9 cellular contexts compared by ENCODE assay signal in the genomic region with DNA sequence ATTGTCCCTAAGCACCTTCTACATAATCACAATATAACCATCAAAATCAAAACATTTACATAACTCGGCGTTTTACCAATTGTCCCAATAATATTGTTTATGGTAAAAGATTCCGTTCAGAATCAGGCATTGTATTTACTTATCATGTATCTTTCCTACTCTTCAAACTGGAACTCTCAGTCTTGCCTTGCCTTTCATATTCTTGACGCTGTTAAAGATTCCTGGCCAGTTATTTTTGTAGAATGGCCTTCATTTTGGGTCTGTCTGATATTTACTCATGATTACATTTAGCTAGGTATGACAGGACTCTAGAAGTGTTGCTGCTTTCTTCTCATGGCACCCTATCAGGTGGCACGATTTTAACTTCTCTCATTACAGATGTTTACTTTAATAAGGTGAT. TPM values are rescaled to one million over a fixed set of nuclear protein-coding genes. Genes with fewer than 3 reads are reported as not detected.
DNase-seq lines count a peak whose midpoint lies in the region; ATAC-seq, FAIRE-seq and TF ChIP-seq lines count a peak whose summit lies in the region.
"Had no signal": no experiment of that assay in that cellular context is flagged by ENCODE, and none has a peak within 500 bp of the region (broad histone marks: within the 10 kb centered on the region; RNA-seq: fewer than 3 reads in every experiment).

No MANE protein-coding gene starts in this region.

- peak overlapping the region; percentile 97 for H3K27ac Mint-ChIP-seq in MCF 10A (ENCODE audit: low read depth, unreplicated experiment)
- peak overlapping the region; percentile 90 for H3K27ac Mint-ChIP-seq in activated CD8-positive, alpha-beta T cell treated with anti-CD3 and anti-CD28 coated beads for 36 hours

- DNase-seq in MCF 10A (ENCODE audit: unreplicated experiment), result no peak
- no peak for DNase-seq in breast epithelium (ENCODE audit: low spot score in 2 of 2)
- DNase-seq in activated CD8-positive, alpha-beta T cell treated with anti-CD3 and anti-CD28 coated beads for 36 hours, result no peak
- no peak for DNase-seq in mesenchymal stem cell
- no peak for DNase-seq in tibial nerve (ENCODE audit: low spot score in 2 of 2)
- DNase-seq in D721Med (ENCODE audit: insufficient read length, low spot score), result no peak
- DNase-seq in UCSD-AML1 (lab: John Stamatoyannopoulos, UW; ENCODE audit: unreplicated experiment), result no peak

- no peak overlapping the region for H2BK15ac ChIP-seq in mesenchymal stem cell (ENCODE audit: low read depth, poor library complexity, severe bottlenecking)

- H4K8ac ChIP-seq in mesenchymal stem cell (ENCODE audit: low read length), result no peak overlapping the region

- peaks cover 7% of the 10 kb centered on the region for H3K79me1 ChIP-seq in mesenchymal stem cell (replicated peaks; ENCODE audit: low read length, poor library complexity, severe bottlenecking)

- H2AK5ac ChIP-seq in mesenchymal stem cell (ENCODE audit: low read length, severe bottlenecking), result no peak overlapping the region

- no peak overlapping the region for H3K23ac ChIP-seq in mesenchymal stem cell (ENCODE audit: low read length in 2 of 2)

- H3K14ac ChIP-seq in mesenchymal stem cell (ENCODE audit: low read length in 2 of 2), result no peak overlapping the region

- no peak overlapping the region for H3K4ac ChIP-seq in mesenchymal stem cell (ENCODE audit: low read depth in 1 of 2, low read length in 2 of 2)

- no peak overlapping the region for H2BK12ac ChIP-seq in mesenchymal stem cell (ENCODE audit: low read length in 2 of 2)

- TF ChIP-seq POLR2A in breast epithelium (IDR thresholded peaks at IDR 0.05), result no peak
- TF ChIP-seq POLR2A in tibial nerve (IDR thresholded peaks at IDR 0.05), result no peak

- 100% methylated on average over 4 of the region's 5 CpGs for WGBS in mesenchymal stem cell
- 88 to 89% methylated on average over 5 of the region's 5 CpGs for WGBS in tibial nerve, 2 donors

- H3K27me3 ChIP-seq in breast epithelium (no peaks in the 10 kb centered on the region), mesenchymal stem cell (ENCODE audit: control insufficient read depth in 1 of 2, insufficient read depth in 1 of 2, low read length in 2 of 2) (no peaks in the 10 kb centered on the region), tibial nerve (no peaks in the 10 kb centered on the region)
- H3K27me3 ChIP-seq: ascending aorta had no signal

- H3K9ac ChIP-seq in mesenchymal stem cell (ENCODE audit: low read length), result peak overlapping the region; percentile 100

- no peak for ATAC-seq in activated CD8-positive, alpha-beta T cell treated with anti-CD3 and anti-CD28 coated beads for 36 hours
- no peak for ATAC-seq in GM19035 (IDR thresholded peaks at IDR 0.05; ENCODE audit: unreplicated experiment)

- no peak overlapping the region for H3K4me2 ChIP-seq in mesenchymal stem cell (ENCODE audit: low read length, poor library complexity, severe bottlenecking)

- no peak for TF ChIP-seq EP300 in tibial nerve (IDR thresholded peaks at IDR 0.05)

- no peaks in the 10 kb centered on the region for H3K36me3 Mint-ChIP-seq in MCF 10A (ENCODE audit: insufficient read depth, unreplicated experiment)
- H3K36me3 Mint-ChIP-seq in activated CD8-positive, alpha-beta T cell treated with anti-CD3 and anti-CD28 coated beads for 36 hours (ENCODE audit: low read depth), result no peaks in the 10 kb centered on the region

- BruUV-seq in MCF 10A (replicated peaks; lab: Mats Ljungman, UMichigan), result no TSS peak

- no peak overlapping the region for H3K18ac ChIP-seq in mesenchymal stem cell (ENCODE audit: low read depth in 1 of 2, low read length in 2 of 2)

- CTCF ChIA-PET in MCF 10A (lab: Yijun Ruan, JAX), result interaction anchor here (0.6 to 2.0 kb wide), 6 partner anchors 10 to 106 kb away, joined by 3 to 8 read pairs (median 4); no protein-coding TSS in a partner anchor
- CTCF ChIA-PET in activated CD8-positive, alpha-beta T cell treated with anti-CD3 and anti-CD28 coated beads for 36 hours (lab: Charles Lee), result interaction anchor here (0.6 to 3.1 kb wide), 7 partner anchors 8 to 49 kb away, joined by 3 to 21 read pairs (median 8); a partner anchor contains a TSS

- peak overlapping the region in 1 of 2 donors; percentile 85 for H3K27ac ChIP-seq in breast epithelium
- no peak overlapping the region for H3K27ac ChIP-seq in mesenchymal stem cell (ENCODE audit: low read length, poor library complexity, severe bottlenecking)
- peak overlapping the region in 3 of 4 donors; percentile 87 to 93 (median 90) for H3K27ac ChIP-seq in tibial nerve

- no peaks in the 10 kb centered on the region for H3K36me3 ChIP-seq in breast epithelium
- no peaks in the 10 kb centered on the region for H3K36me3 ChIP-seq in mesenchymal stem cell (ENCODE audit: control insufficient read depth in 1 of 2, insufficient read depth in 2 of 2, low read depth in 1 of 2, low read length in 2 of 2)
- peaks cover 0 to 3% (median 0%) of the 10 kb centered on the region in 3 donors for H3K36me3 ChIP-seq in tibial nerve
- H3K36me3 ChIP-seq: ascending aorta had no signal

- H3K9me3 Mint-ChIP-seq in MCF 10A (ENCODE audit: unreplicated experiment), result no peaks in the 10 kb centered on the region
- H3K9me3 Mint-ChIP-seq in activated CD8-positive, alpha-beta T cell treated with anti-CD3 and anti-CD28 coated beads for 36 hours, result no peaks in the 10 kb centered on the region

- POLR2A ChIA-PET in MCF 10A (lab: Yijun Ruan, JAX), result interaction anchor here (1.2 to 4.5 kb wide), 14 partner anchors 14 to 1139 kb away, joined by 3 to 46 read pairs (median 10); a partner anchor contains a TSS
- POLR2A ChIA-PET in activated CD8-positive, alpha-beta T cell treated with anti-CD3 and anti-CD28 coated beads for 36 hours (lab: Charles Lee), result interaction anchor here (0.6 to 3.3 kb wide), 3 partner anchors 36 to 394 kb away, joined by 3 to 16 read pairs (median 3); a partner anchor contains a TSS

- H3K4me3 Mint-ChIP-seq in MCF 10A (ENCODE audit: unreplicated experiment), result peak overlapping the region; percentile 99
- H3K4me3 Mint-ChIP-seq in activated CD8-positive, alpha-beta T cell treated with anti-CD3 and anti-CD28 coated beads for 36 hours, result peak overlapping the region; percentile 92

- H2BK120ac ChIP-seq in mesenchymal stem cell (ENCODE audit: low read depth, low read length), result no peak overlapping the region

- H3K9me3 ChIP-seq in breast epithelium, result no peaks in the 10 kb centered on the region
- H3K9me3 ChIP-seq in mesenchymal stem cell (ENCODE audit: control insufficient read depth, low read length), result no peaks in the 10 kb centered on the region
- H3K9me3 ChIP-seq in tibial nerve, result no peaks in the 10 kb centered on the region
- H3K9me3 ChIP-seq: ascending aorta had no signal

- intact Hi-C loops in MCF 10A (cut with micrococcal nuclease) (loop anchor here (2.0 to 10.0 kb wide), 2 partner anchors 214 to 694 kb away; a partner anchor contains a TSS), breast epithelium (cut with DNase I; ENCODE audit: low total_unique reads) (no loop called here)
- intact Hi-C loops in activated CD8-positive, alpha-beta T cell treated with anti-CD3 and anti-CD28 coated beads for 36 hours (cut with micrococcal nuclease), result loop anchor here (5.0 kb wide), 1 partner anchor 36 kb away; a partner anchor contains a TSS

- FAIRE-seq in D721Med (lab: Jason Lieb, UNC), result no peak

- no peaks in the 10 kb centered on the region for H3K27me3 Mint-ChIP-seq in MCF 10A (ENCODE audit: insufficient read depth, unreplicated experiment)
- no peaks in the 10 kb centered on the region for H3K27me3 Mint-ChIP-seq in activated CD8-positive, alpha-beta T cell treated with anti-CD3 and anti-CD28 coated beads for 36 hours

- H4K91ac ChIP-seq in mesenchymal stem cell (ENCODE audit: low read length), result no peak overlapping the region

- no peak for TF ChIP-seq CTCF in MCF 10A (IDR thresholded peaks at IDR 0.05; ENCODE audit: unreplicated experiment)
- no peak for TF ChIP-seq CTCF in breast epithelium (IDR thresholded peaks at IDR 0.05)
- no peak for TF ChIP-seq CTCF in activated CD8-positive, alpha-beta T cell treated with anti-CD3 and anti-CD28 coated beads for 36 hours (IDR thresholded peaks at IDR 0.05)
- TF ChIP-seq CTCF in tibial nerve (IDR thresholded peaks at IDR 0.05), result no peak
- no peak for TF ChIP-seq CTCF in D721Med (IDR thresholded peaks at IDR 0.05; ENCODE audit: insufficient read depth, missing control alignments)

- peak overlapping the region in 1 of 3 donors; percentile 97 for H3K4me3 ChIP-seq in breast epithelium
- peak overlapping the region in 1 of 2 experiments; percentile 100 for H3K4me3 ChIP-seq in mesenchymal stem cell (ENCODE audit: insufficient read depth in 1 of 2, low read depth in 1 of 2, low read length in 2 of 2)
- peak overlapping the region in 1 of 4 donors; percentile 94 for H3K4me3 ChIP-seq in tibial nerve

- H2BK5ac ChIP-seq in mesenchymal stem cell (ENCODE audit: low read depth, low read length, poor library complexity, severe bottlenecking), result no peak overlapping the region

- H3K4me1 ChIP-seq in breast epithelium (no peaks in the 10 kb centered on the region), mesenchymal stem cell (ENCODE audit: control insufficient read depth, insufficient read depth, low read depth, low read length) (no peaks in the 10 kb centered on the region), tibial nerve (peaks cover 0 to 38% (median 7%) of the 10 kb centered on the region in 4 donors)

- no peak overlapping the region for H2AFZ ChIP-seq in mesenchymal stem cell (ENCODE audit: low read depth, low read length)

- H3K4me1 Mint-ChIP-seq in MCF 10A (ENCODE audit: insufficient read depth, unreplicated experiment), result peaks cover 16% of the 10 kb centered on the region
- peaks cover 18% of the 10 kb centered on the region for H3K4me1 Mint-ChIP-seq in activated CD8-positive, alpha-beta T cell treated with anti-CD3 and anti-CD28 coated beads for 36 hours (ENCODE audit: low read depth)

RNA-seq across cellular contexts. Expression of a gene that starts 0.8 kb away (rescaled TPM):
- total RNA-seq in MCF 10A (2022) (23.1 and 26.2 TPM in 2 replicates), breast epithelium (10 to 100 TPM; 24.6 to 43.9 (median 34.7) TPM), tibial nerve (10 to 100 TPM; 22.9 to 32.0 (median 25.8) TPM)
- 10 to 100 TPM; 12.7 to 15.7 TPM for total RNA-seq in activated CD8-positive, alpha-beta T cell treated with anti-CD3 and anti-CD28 coated beads for 36 hours
- 19.5 TPM for polyA plus RNA-seq in mesenchymal stem cell (2013, experiment 1 of 2)
- 18.7 TPM for polyA plus RNA-seq in mesenchymal stem cell (2013, experiment 2 of 2)

RNA-seq across cellular contexts. Expression of a gene that starts 36.1 kb away (rescaled TPM):
- total RNA-seq in MCF 10A (2022), result 24.4 TPM in 2 replicates
- 10 to 100 TPM; 31.5 to 40.0 (median 39.4) TPM for total RNA-seq in breast epithelium
- total RNA-seq in activated CD8-positive, alpha-beta T cell treated with anti-CD3 and anti-CD28 coated beads for 36 hours, result 10 to 100 TPM; 25.4 to 25.6 TPM
- polyA plus RNA-seq in mesenchymal stem cell (2013, experiment 1 of 2), result 13.2 TPM
- 14.0 TPM for polyA plus RNA-seq in mesenchymal stem cell (2013, experiment 2 of 2)
- total RNA-seq in tibial nerve, result 10 to 100 TPM; 40.0 to 63.4 (median 47.4) TPM
